8 cellular contexts compared by ENCODE assay signal in the genomic region with DNA sequence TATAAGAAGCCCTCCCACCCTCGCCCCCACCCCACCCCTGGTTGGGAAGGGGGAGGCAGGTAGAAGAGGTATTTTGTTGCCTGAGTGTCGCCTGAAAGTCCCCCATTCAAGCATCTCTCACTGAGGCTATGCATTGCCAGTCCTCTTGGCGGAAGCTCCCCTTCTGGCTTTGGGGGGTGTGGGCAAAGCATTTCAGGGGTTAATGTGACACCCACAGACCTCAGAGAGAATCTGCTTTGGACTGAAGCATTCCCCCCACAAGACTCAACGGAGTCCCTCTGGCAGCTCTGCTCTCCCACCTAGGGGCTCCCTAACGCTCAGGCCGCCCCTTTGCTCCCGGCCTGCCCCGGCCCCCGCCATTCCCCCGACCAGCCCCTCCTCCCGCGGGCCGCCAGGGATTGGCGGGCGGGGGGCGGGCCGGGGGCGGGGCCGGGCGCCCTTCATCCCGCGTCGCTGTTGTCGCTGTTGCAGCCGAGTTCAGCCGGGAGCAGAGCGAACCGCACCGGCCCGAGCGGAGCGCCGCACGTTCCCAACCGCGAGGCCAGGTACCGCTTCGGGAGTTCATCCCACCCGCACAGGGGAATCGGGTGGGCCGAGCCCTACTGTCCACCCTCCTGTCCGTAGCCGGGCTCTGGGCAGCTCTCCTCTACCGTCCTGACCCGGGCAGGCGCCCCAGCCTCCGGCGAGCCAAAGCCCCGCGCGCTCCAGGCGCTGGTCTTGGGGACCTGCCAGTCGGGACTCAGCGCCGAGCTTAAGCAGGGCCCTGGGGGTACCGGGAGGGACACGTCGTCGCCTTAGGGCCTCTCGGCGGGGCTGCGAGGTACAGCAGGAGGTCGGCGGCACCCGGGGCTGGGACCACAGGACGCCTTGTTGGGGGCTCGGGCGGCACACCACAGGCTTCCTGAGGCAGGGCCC. TPM values are rescaled to one million over a fixed set of nuclear protein-coding genes. Genes with fewer than 3 reads are reported as not detected.
DNase-seq lines count a peak whose midpoint lies in the region; ATAC-seq and TF ChIP-seq lines count a peak whose summit lies in the region.

A gene (plus strand): TSS at position 468 of the 915 bp plus-strand sequence. CDS start 8,929 bp downstream, outside the sequence.

- H2BK5ac ChIP-seq in IMR-90 (ENCODE audit: low read depth, low read length, poor library complexity, severe bottlenecking): no peak within 1 kb of the TSS

- 2% methylated on average over 32 of the region's 68 CpGs; no CpG with 5 or more reads in 1 of the 2 experiments for WGBS in IMR-90 (ENCODE audit: extremely low coverage in 2 of 2, insufficient read length in 1 of 2), 2 experiments
- 2% methylated on average over 56 of the region's 68 CpGs; no CpG with 5 or more reads in 1 of the 2 donors for WGBS in body of pancreas, 2 donors
- 8 to 14% methylated on average over 9 to 24 of the region's 68 CpGs for WGBS in testis, 2 donors

- no peak for TF ChIP-seq RAD21 in IMR-90 (IDR thresholded peaks at IDR 0.05; ENCODE audit: low read length)

- DNase-seq in IMR-90 (no peak), body of pancreas (peak; percentile 73 to 79 (median 74)), testis (peak; percentile 43), kidney glomerular epithelial cell (lab: John Stamatoyannopoulos, UW) (no peak), LoVo (ENCODE audit: low spot score) (no peak)

- peak within 1 kb of the TSS; percentile 82 for H3K4me2 ChIP-seq in IMR-90 (ENCODE audit: low read depth, low read length)

- no TSS peak for BruUV-seq in IMR-90 (replicated peaks; lab: Mats Ljungman, UMichigan)

- no peaks in the 10 kb centered on the region for H3K9me1 ChIP-seq in IMR-90 (ENCODE audit: insufficient read depth, low read length)

- H3K79me1 ChIP-seq in IMR-90 (ENCODE audit: low read depth in 1 of 2, low read length in 2 of 2): no peaks in the 10 kb centered on the region

- H3K4me1 ChIP-seq in ACC112 (ENCODE audit: control insufficient read depth, insufficient read depth, low read length, unreplicated experiment) (peaks cover 3% of the 10 kb centered on the region), IMR-90 (ENCODE audit: control insufficient read depth, insufficient read depth, low read length) (peaks cover 2% of the 10 kb centered on the region; the same call in 1 of the 2 replicates), body of pancreas (peaks cover 85% of the 10 kb centered on the region), testis (no peaks in the 10 kb centered on the region)

- TF ChIP-seq CTCF in IMR-90 (conservative IDR thresholded peaks at IDR 0.05; ENCODE audit: low read depth, low read length) (no peak), body of pancreas (IDR thresholded peaks at IDR 0.05) (no peak), testis (IDR thresholded peaks at IDR 0.05) (no peak)

- H3K36me3 ChIP-seq in ACC112 (ENCODE audit: insufficient read depth, low read length): no peaks in the 10 kb centered on the region
- no peaks in the 10 kb centered on the region for H3K36me3 ChIP-seq in IMR-90 (ENCODE audit: control insufficient read depth, insufficient read depth, low read length)
- no peaks in the 10 kb centered on the region for H3K36me3 ChIP-seq in body of pancreas (replicated peaks in 1 of 2; ENCODE audit: insufficient read depth in 1 of 2, low read depth in 2 of 2)
- H3K36me3 ChIP-seq in testis (ENCODE audit: low read depth, missing control alignments): no peaks in the 10 kb centered on the region

- dilution Hi-C loops in IMR-90 (cut with HindIII; ENCODE audit: low sequenced_read_pairs, unreplicated experiment): no loop called here

- H3K4ac ChIP-seq in IMR-90 (ENCODE audit: low read depth, low read length): no peak within 1 kb of the TSS

- no peak within 1 kb of the TSS for H3K23ac ChIP-seq in IMR-90 (ENCODE audit: low read depth, low read length)

- H3K9me3 ChIP-seq in IMR-90 (ENCODE audit: control insufficient read depth, insufficient read depth, low read length) (no peaks in the 10 kb centered on the region), body of pancreas (no peaks in the 10 kb centered on the region), testis (no peaks in the 10 kb centered on the region)

- intact Hi-C loops in IMR-90 (cut with micrococcal nuclease): no loop called here
- intact Hi-C loops in body of pancreas (cut with DNase I): no loop called here
- intact Hi-C loops in testis (cut with DNase I; ENCODE audit: low total_unique reads): no loop called here

- CTCF ChIA-PET in IMR-90 (lab: Yijun Ruan, JAX): interaction anchor here (1.4 kb wide), 1 partner anchor 22 kb away, joined by 6 read pairs; no protein-coding TSS in a partner anchor

- H2BK120ac ChIP-seq in IMR-90 (ENCODE audit: low read depth, low read length): no peak within 1 kb of the TSS

- no peak within 1 kb of the TSS for H2BK20ac ChIP-seq in IMR-90 (ENCODE audit: low read depth, low read length)

- no peak within 1 kb of the TSS for H3K56ac ChIP-seq in IMR-90 (ENCODE audit: extremely low read depth, insufficient read depth, low read length)

- no peak within 1 kb of the TSS for H2BK15ac ChIP-seq in IMR-90 (ENCODE audit: low read depth, low read length)

- no peaks in the 10 kb centered on the region for H3K79me2 ChIP-seq in ACC112 (ENCODE audit: control insufficient read depth, insufficient read depth, low read length, unreplicated experiment)

- no peak within 1 kb of the TSS for H2AK5ac ChIP-seq in IMR-90 (ENCODE audit: low read depth, low read length)

- no peak within 1 kb of the TSS for H3K14ac ChIP-seq in IMR-90 (replicated peaks; ENCODE audit: low read depth, low read length)

- H4K20me1 ChIP-seq in IMR-90 (ENCODE audit: insufficient read depth, low read length): no peaks in the 10 kb centered on the region; the same call in 1 of the 2 replicates

- no peak within 1 kb of the TSS for H4K91ac ChIP-seq in IMR-90 (ENCODE audit: insufficient read depth, low read depth, low read length)

- H3K18ac ChIP-seq in IMR-90 (ENCODE audit: low read depth, low read length): no peak within 1 kb of the TSS

- H3K27ac ChIP-seq in ACC112 (ENCODE audit: low read depth, low read length): no peak within 1 kb of the TSS
- H3K27ac ChIP-seq in IMR-90 (ENCODE audit: insufficient read depth, low read length): no peak within 1 kb of the TSS
- peak within 1 kb of the TSS; percentile 76 to 91 (median 82) for H3K27ac ChIP-seq in body of pancreas
- peak within 1 kb of the TSS; percentile 58 for H3K27ac ChIP-seq in layer of hippocampus (ENCODE audit: low read depth, low read length)
- no peak within 1 kb of the TSS for H3K27ac ChIP-seq in testis

- H4K5ac ChIP-seq in IMR-90 (ENCODE audit: low read depth, low read length): no peak within 1 kb of the TSS

- H4K8ac ChIP-seq in IMR-90 (ENCODE audit: low read depth in 2 of 2, low read length in 2 of 2): no peak within 1 kb of the TSS

- H2AFZ ChIP-seq in ACC112 (ENCODE audit: low read length, unreplicated experiment): no peak within 1 kb of the TSS
- peak within 1 kb of the TSS; percentile 83 for H2AFZ ChIP-seq in IMR-90 (replicated peaks; ENCODE audit: low read length, poor library complexity)

- TF ChIP-seq POLR2A in IMR-90 (IDR thresholded peaks at IDR 0.05; ENCODE audit: low read depth, low read length) (no peak), body of pancreas (IDR thresholded peaks at IDR 0.05) (peak; percentile 60 to 66 (median 60)), testis (IDR thresholded peaks at IDR 0.05) (no peak)

- no peak within 1 kb of the TSS for H3K9ac ChIP-seq in IMR-90 (ENCODE audit: low read depth, low read length)

- peak within 1 kb of the TSS; percentile 66 for H3K4me3 ChIP-seq in ACC112 (ENCODE audit: low read depth, low read length)
- peak within 1 kb of the TSS; percentile 43 for H3K4me3 ChIP-seq in IMR-90 (ENCODE audit: insufficient read depth, low read depth, low read length)
- peak within 1 kb of the TSS; percentile 50 to 53 for H3K4me3 ChIP-seq in body of pancreas
- peak within 1 kb of the TSS; percentile 27 to 58 for H3K4me3 ChIP-seq in testis

- H3K27me3 ChIP-seq in ACC112 (ENCODE audit: insufficient read depth, low read length): peaks cover 34% of the 10 kb centered on the region
- peaks cover 71% of the 10 kb centered on the region for H3K27me3 ChIP-seq in IMR-90 (ENCODE audit: control insufficient read depth, insufficient read depth, low read length)
- no peaks in the 10 kb centered on the region for H3K27me3 ChIP-seq in body of pancreas
- no peaks in the 10 kb centered on the region for H3K27me3 ChIP-seq in layer of hippocampus (ENCODE audit: control insufficient read depth, insufficient read depth, low read length)
- H3K27me3 ChIP-seq in testis: no peaks in the 10 kb centered on the region

- peak; percentile 83 for ATAC-seq in IMR-90 (ENCODE audit: low read depth)
- ATAC-seq in body of pancreas: peak; percentile 70
- ATAC-seq in HG02884 (IDR thresholded peaks at IDR 0.05; ENCODE audit: unreplicated experiment): no peak

- no peak within 1 kb of the TSS for H2AK9ac ChIP-seq in IMR-90 (replicated peaks; ENCODE audit: low read depth, low read length, poor library complexity)

- in situ Hi-C loops in IMR-90 (cut with MboI; ENCODE audit: low sequenced_read_pairs): no loop called here

- POLR2A ChIA-PET in IMR-90 (lab: Charles Lee; ENCODE audit: unreplicated experiment): no interaction called here

TF ChIP-seq in IMR-90, 13 proteins besides CTCF, POLR2A, EP300 and RAD21 (continues in another document):
- TF ChIP-seq MXI1 (IDR thresholded peaks at IDR 0.05; ENCODE audit: borderline replicate concordance, low read depth, low read length) (no peak), MAZ (IDR thresholded peaks at IDR 0.05; ENCODE audit: borderline replicate concordance, low read depth, low read length) (no peak), BHLHE40 (IDR thresholded peaks at IDR 0.05; ENCODE audit: low read depth, low read length) (no peak)
- TF ChIP-seq, protein P1, sequence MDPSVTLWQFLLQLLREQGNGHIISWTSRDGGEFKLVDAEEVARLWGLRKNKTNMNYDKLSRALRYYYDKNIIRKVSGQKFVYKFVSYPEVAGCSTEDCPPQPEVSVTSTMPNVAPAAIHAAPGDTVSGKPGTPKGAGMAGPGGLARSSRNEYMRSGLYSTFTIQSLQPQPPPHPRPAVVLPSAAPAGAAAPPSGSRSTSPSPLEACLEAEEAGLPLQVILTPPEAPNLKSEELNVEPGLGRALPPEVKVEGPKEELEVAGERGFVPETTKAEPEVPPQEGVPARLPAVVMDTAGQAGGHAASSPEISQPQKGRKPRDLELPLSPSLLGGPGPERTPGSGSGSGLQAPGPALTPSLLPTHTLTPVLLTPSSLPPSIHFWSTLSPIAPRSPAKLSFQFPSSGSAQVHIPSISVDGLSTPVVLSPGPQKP (IDR thresholded peaks at IDR 0.05; ENCODE audit: borderline replicate concordance, low read depth, low read length): no peak

RNA-seq across cellular contexts. Expression of the gene that starts here (rescaled TPM):
- 0.36 TPM in 1 of 2 replicates, not detected in the other for total RNA-seq in IMR-90 (2012; rRNA removed)
- polyA plus RNA-seq in IMR-90 (2012; rRNA removed): 0.12 and 0.36 TPM in 2 replicates
- 0.04 and 0.15 TPM in 2 replicates for polyA plus RNA-seq in IMR-90 (2012; cell fraction: cytosol; rRNA removed)
- polyA plus RNA-seq in IMR-90 (2012; cell fraction: nucleus; rRNA removed; ENCODE audit: low replicate concordance): 0.37 and 0.78 TPM in 2 replicates
- total RNA-seq in body of pancreas: 10 to 100 TPM in 1 of 2 donors, 1 to 10 TPM in 1; 4.6 to 48.0 TPM
- total RNA-seq in testis: 1 to 10 TPM; 4.3 to 5.4 TPM
- 3.4 TPM for polyA plus RNA-seq in testis (ENCODE audit: insufficient read depth, low read depth, low replicate concordance)

Comparison
In these comparisons a context has a peak if more than half of its experiments do, and no peak if none do; other contexts are left out.
1. Peak in ATAC-seq, H3K4me3 ChIP-seq and H3K4me2 ChIP-seq in IMR-90; RNA of the gene not detected or under 1 TPM.
2. H3K27ac ChIP-seq: peak in body of pancreas (4 of 4) and layer of hippocampus (single experiment); none in ACC112 (single experiment), IMR-90 (single experiment) and testis (0 of 2).
3. DNase-seq: peak in body of pancreas (4 of 4) and testis (single experiment); none in IMR-90 (single experiment), kidney glomerular epithelial cell (single experiment) and LoVo (single experiment).
4. POLR2A ChIP-seq: peak in body of pancreas (3 of 3); none in IMR-90 (single experiment) and testis (single experiment).
5. Peak in every context shown above with its lines, with median percentiles within 50 percentile points of each other: H3K4me3 ChIP-seq.